Comparison of ENCODE assay signal across 9 cellular contexts in genomic region chr17:36485805-36486203, GRCh38. TPM values are rescaled to one million over a fixed set of nuclear protein-coding genes. Genes with fewer than 3 reads are reported as not detected.
DNase-seq lines count a peak whose midpoint lies in the region; ATAC-seq, FAIRE-seq and TF ChIP-seq lines count a peak whose summit lies in the region.
"Had no signal": no experiment of that assay in that cellular context is flagged by ENCODE, and none has a peak within 500 bp of the region (broad histone marks: within the 10 kb centered on the region; RNA-seq: fewer than 3 reads in every experiment).

No MANE protein-coding gene starts in this region.

- TF ChIP-seq EP300 in transverse colon (IDR thresholded peaks at IDR 0.05; ENCODE audit: low read depth) = no peak

- ATAC-seq in heart right ventricle (no peak), Right ventricle myocardium superior (ENCODE audit: poor library complexity) (no peak), mucosa of descending colon (no peak)

- H3K27me3 ChIP-seq in heart right ventricle (peaks cover 0 to 23% (median 17%) of the 10 kb centered on the region in 7 donors), transverse colon (peaks cover 11% of the 10 kb centered on the region)

- no peak for TF ChIP-seq CTCF in heart right ventricle (IDR thresholded peaks at IDR 0.05)
- TF ChIP-seq CTCF in kidney (IDR thresholded peaks at IDR 0.05; ENCODE audit: borderline replicate concordance, extremely low read depth, insufficient read depth) = no peak
- TF ChIP-seq CTCF in transverse colon (IDR thresholded peaks at IDR 0.05) = no peak
- TF ChIP-seq CTCF in mucosa of descending colon (IDR thresholded peaks at IDR 0.05) = no peak

- in situ Hi-C loops in transverse colon (cut with MboI; ENCODE audit: low pct_ligation_motif_present in 1 of 4, low pct_unique_long_range_greater_than_20kb in 1 of 4, low sequenced_read_pairs in 3 of 4) = loop anchor here in 2 of 4 donors (25.0 kb wide), 1 partner anchor 524 kb away; no protein-coding TSS in a partner anchor

- H3K36me3 ChIP-seq in heart right ventricle (peaks cover 0 to 11% (median 0%) of the 10 kb centered on the region in 9 donors), kidney (ENCODE audit: control insufficient read depth in 1 of 2, insufficient read depth in 2 of 2, low read length in 2 of 2) (no peaks in the 10 kb centered on the region), transverse colon (peaks cover 0 to under 1% (median 0%) of the 10 kb centered on the region in 4 donors), mucosa of descending colon (ENCODE audit: low read depth) (no peaks in the 10 kb centered on the region)

- H3K9ac ChIP-seq in kidney (ENCODE audit: low read length in 2 of 2) = peak overlapping the region in 1 of 2 donors; percentile 48

- no peaks in the 10 kb centered on the region for H3K9me3 Mint-ChIP-seq in activated T-helper 1 cell treated with anti-CD3 and anti-CD28 coated beads, Interleukin-12 subunit alpha, Interleukin-12 subunit beta, Interleukin-2, Interleukin-4 antibody, amounts not matched to agents 30 ng/mL and 10 ng/mL and 1 ng/mL, durations not matched to agents 14 hours and 24 hours and 36 hours

- H3K27ac Mint-ChIP-seq in activated T-helper 1 cell treated with anti-CD3 and anti-CD28 coated beads, Interleukin-12 subunit alpha, Interleukin-12 subunit beta, Interleukin-2, Interleukin-4 antibody, amounts not matched to agents 30 ng/mL and 10 ng/mL and 1 ng/mL, durations not matched to agents 14 hours and 24 hours and 36 hours = peak overlapping the region; percentile 99

- intact Hi-C loops in heart right ventricle (cut with DNase I) (loop anchor here in 3 of 10 donors (2.0 to 10.0 kb wide), 4 partner anchors 49 to 517 kb away; partner anchors contain the start of genes DHRS11 (in 1 of the 3), GGNBP2 (in 1 of the 3), MYO19 (in 1 of the 3) and PIGW (in 1 of the 3)), Right ventricle myocardium superior (cut with DNase I) (loop anchor here (10.0 kb wide), 1 partner anchor 59 kb away; the partner anchor contains the start of gene GGNBP2), kidney (cut with DNase I) (no loop called here), transverse colon (cut with DNase I; ENCODE audit: low total_unique reads) (no loop called here), mucosa of descending colon (cut with DNase I, micrococcal nuclease) (no loop called here)
- intact Hi-C loops in activated T-helper 1 cell treated with anti-CD3 and anti-CD28 coated beads, Interleukin-12 subunit alpha, Interleukin-12 subunit beta, Interleukin-2, Interleukin-4 antibody, amounts not matched to agents 30 ng/mL and 10 ng/mL and 1 ng/mL, durations not matched to agents 14 hours and 24 hours and 36 hours (cut with micrococcal nuclease) = loop anchor here (1.0 to 5.0 kb wide), 6 partner anchors 22 to 679 kb away; partner anchors contain the start of genes AATF, DHRS11, MYO19 and PIGW

- FAIRE-seq in kidney (lab: Jason Lieb, UNC) = no peak
- FAIRE-seq: GM18507 had no signal

- no peak for TF ChIP-seq POLR2A in transverse colon (IDR thresholded peaks at IDR 0.05)

- H3K4me3 ChIP-seq in heart right ventricle (peak overlapping the region; percentile 77 to 98 (median 89)), kidney (ENCODE audit: low read length in 2 of 2) (peak overlapping the region; percentile 90 to 96), transverse colon (peak overlapping the region; percentile 54 to 97 (median 94)), mucosa of descending colon (no peak overlapping the region)

- no peak for DNase-seq in heart right ventricle
- DNase-seq in Right ventricle myocardium superior = no peak
- DNase-seq in activated T-helper 1 cell treated with anti-CD3 and anti-CD28 coated beads, Interleukin-12 subunit alpha, Interleukin-12 subunit beta, Interleukin-2, Interleukin-4 antibody, amounts not matched to agents 30 ng/mL and 10 ng/mL and 1 ng/mL, durations not matched to agents 14 hours and 24 hours and 36 hours (ENCODE audit: low spot score) = no peak
- no peak for DNase-seq in kidney
- no peak for DNase-seq in transverse colon
- no peak for DNase-seq in mucosa of descending colon
- no peak for DNase-seq in NCI-H510A (lab: John Stamatoyannopoulos, UW)
- DNase-seq in NOMO-1 (lab: John Stamatoyannopoulos, UW; ENCODE audit: unreplicated experiment in 2 of 2) = no peak

- peaks cover 17 to 48% (median 33%) of the 10 kb centered on the region in 9 donors for H3K4me1 ChIP-seq in heart right ventricle
- H3K4me1 ChIP-seq in kidney (ENCODE audit: control insufficient read depth in 1 of 2, insufficient read depth in 1 of 2, low read depth in 1 of 2, low read length in 2 of 2) = peaks cover 8 to 15% of the 10 kb centered on the region in 2 donors
- peaks cover 11 to 36% (median 28%) of the 10 kb centered on the region in 4 donors for H3K4me1 ChIP-seq in transverse colon
- peaks cover 16% of the 10 kb centered on the region for H3K4me1 ChIP-seq in mucosa of descending colon (ENCODE audit: low read depth)

- peaks cover 17% of the 10 kb centered on the region for H3K27me3 Mint-ChIP-seq in activated T-helper 1 cell treated with anti-CD3 and anti-CD28 coated beads, Interleukin-12 subunit alpha, Interleukin-12 subunit beta, Interleukin-2, Interleukin-4 antibody, amounts not matched to agents 30 ng/mL and 10 ng/mL and 1 ng/mL, durations not matched to agents 14 hours and 24 hours and 36 hours (ENCODE audit: insufficient read depth)

- H3K27ac ChIP-seq in heart right ventricle (peak overlapping the region in 8 of 10 donors; percentile 73 to 89 (median 86)), kidney (ENCODE audit: low read depth in 2 of 2, low read length in 2 of 2) (no peak overlapping the region), transverse colon (peak overlapping the region; percentile 84 to 91 (median 88))

- H3K36me3 Mint-ChIP-seq in activated T-helper 1 cell treated with anti-CD3 and anti-CD28 coated beads, Interleukin-12 subunit alpha, Interleukin-12 subunit beta, Interleukin-2, Interleukin-4 antibody, amounts not matched to agents 30 ng/mL and 10 ng/mL and 1 ng/mL, durations not matched to agents 14 hours and 24 hours and 36 hours (ENCODE audit: low read depth) = peaks cover 17% of the 10 kb centered on the region

- 34 to 37% methylated on average over 10 of the region's 10 CpGs for WGBS in heart right ventricle, 2 donors
- WGBS in transverse colon (ENCODE audit: low coverage in 1 of 2), 2 donors = 0 to 49% methylated on average over 2 to 10 of the region's 10 CpGs

- peak overlapping the region; percentile 100 for H3K4me3 Mint-ChIP-seq in activated T-helper 1 cell treated with anti-CD3 and anti-CD28 coated beads, Interleukin-12 subunit alpha, Interleukin-12 subunit beta, Interleukin-2, Interleukin-4 antibody, amounts not matched to agents 30 ng/mL and 10 ng/mL and 1 ng/mL, durations not matched to agents 14 hours and 24 hours and 36 hours

- peaks cover 50% of the 10 kb centered on the region for H3K4me1 Mint-ChIP-seq in activated T-helper 1 cell treated with anti-CD3 and anti-CD28 coated beads, Interleukin-12 subunit alpha, Interleukin-12 subunit beta, Interleukin-2, Interleukin-4 antibody, amounts not matched to agents 30 ng/mL and 10 ng/mL and 1 ng/mL, durations not matched to agents 14 hours and 24 hours and 36 hours (ENCODE audit: low read depth)

- H3K9me3 ChIP-seq in heart right ventricle (peaks cover 0 to 5% (median 0%) of the 10 kb centered on the region in 11 donors), kidney (ENCODE audit: control insufficient read depth in 1 of 2, low read length in 2 of 2) (no peaks in the 10 kb centered on the region), transverse colon (no peaks in the 10 kb centered on the region), mucosa of descending colon (no peaks in the 10 kb centered on the region)

RNA-seq across cellular contexts. Expression of gene ZNHIT3, which starts 0.7 kb away (rescaled TPM):
- total RNA-seq in heart right ventricle (10 to 100 TPM; 17.1 to 27.0 (median 23.0) TPM), Right ventricle myocardium superior (20.0 TPM), kidney (25.4 TPM), transverse colon (10 to 100 TPM in 3 of 4 donors, 1 to 10 TPM in 1; 6.7 to 38.6 (median 27.2) TPM), mucosa of descending colon (10 to 100 TPM; 19.8 to 28.0 (median 21.2) TPM)
- polyA plus RNA-seq in heart right ventricle (10 to 100 TPM; 12.0 to 34.0 TPM), kidney (ENCODE audit: insufficient read depth, low read depth, low replicate concordance) (60.9 TPM)
- 46.2 and 50.5 TPM in 2 replicates for total RNA-seq in activated T-helper 1 cell treated with anti-CD3 and anti-CD28 coated beads, Interleukin-12 subunit alpha, Interleukin-12 subunit beta, Interleukin-2, Interleukin-4 antibody, amounts not matched to agents 30 ng/mL and 10 ng/mL and 1 ng/mL, durations not matched to agents 14 hours and 24 hours and 36 hours

RNA-seq across cellular contexts. Expression of gene MYO19, which starts 48.9 kb away (rescaled TPM):
- total RNA-seq in heart right ventricle = 10 to 100 TPM in 9 of 10 donors, 1 to 10 TPM in 1; 8.8 to 22.9 (median 13.9) TPM
- polyA plus RNA-seq in heart right ventricle = 10 to 100 TPM; 15.6 to 40.4 TPM
- 12.7 TPM for total RNA-seq in Right ventricle myocardium superior
- total RNA-seq in activated T-helper 1 cell treated with anti-CD3 and anti-CD28 coated beads, Interleukin-12 subunit alpha, Interleukin-12 subunit beta, Interleukin-2, Interleukin-4 antibody, amounts not matched to agents 30 ng/mL and 10 ng/mL and 1 ng/mL, durations not matched to agents 14 hours and 24 hours and 36 hours = 159 and 165 TPM in 2 replicates
- total RNA-seq in kidney = 74.7 TPM
- polyA plus RNA-seq in kidney (ENCODE audit: insufficient read depth, low read depth, low replicate concordance) = 28.9 TPM
- 100 to 1,000 TPM in 3 of 4 donors, 10 to 100 TPM in 1; 94.2 to 230 (median 159) TPM for total RNA-seq in transverse colon
- total RNA-seq in mucosa of descending colon = 100 to 1,000 TPM in 1 of 3 donors, 10 to 100 TPM in 2; 67.5 to 103 (median 93.4) TPM

RNA-seq across cellular contexts. Expression of gene PIGW, which starts 49.0 kb away (rescaled TPM):
- total RNA-seq in heart right ventricle = 10 to 100 TPM in 1 of 10 donors, 1 to 10 TPM in 9; 4.0 to 10.2 (median 6.5) TPM
- 1 to 10 TPM; 2.5 to 5.1 TPM for polyA plus RNA-seq in heart right ventricle
- 3.6 TPM for total RNA-seq in Right ventricle myocardium superior
- 29.4 and 30.8 TPM in 2 replicates for total RNA-seq in activated T-helper 1 cell treated with anti-CD3 and anti-CD28 coated beads, Interleukin-12 subunit alpha, Interleukin-12 subunit beta, Interleukin-2, Interleukin-4 antibody, amounts not matched to agents 30 ng/mL and 10 ng/mL and 1 ng/mL, durations not matched to agents 14 hours and 24 hours and 36 hours
- 11.1 TPM for total RNA-seq in kidney
- polyA plus RNA-seq in kidney (ENCODE audit: insufficient read depth, low read depth, low replicate concordance) = 4.7 TPM
- 1 to 10 TPM in 3 of 4 donors, not detected in 1; 2.6 to 4.6 (median 4.4) TPM for total RNA-seq in transverse colon
- total RNA-seq in mucosa of descending colon = 10 to 100 TPM in 1 of 3 donors, 1 to 10 TPM in 2; 4.6 to 10.2 (median 7.0) TPM

RNA-seq across cellular contexts. Expression of gene GGNBP2, which starts 58.9 kb away (rescaled TPM):
- total RNA-seq in heart right ventricle = 10 to 100 TPM; 35.6 to 51.2 (median 48.1) TPM
- polyA plus RNA-seq in heart right ventricle = 10 to 100 TPM; 25.9 to 41.3 TPM
- 36.6 TPM for total RNA-seq in Right ventricle myocardium superior
- total RNA-seq in activated T-helper 1 cell treated with anti-CD3 and anti-CD28 coated beads, Interleukin-12 subunit alpha, Interleukin-12 subunit beta, Interleukin-2, Interleukin-4 antibody, amounts not matched to agents 30 ng/mL and 10 ng/mL and 1 ng/mL, durations not matched to agents 14 hours and 24 hours and 36 hours = 77.1 and 80.9 TPM in 2 replicates
- total RNA-seq in kidney = 86.8 TPM
- 43.0 TPM for polyA plus RNA-seq in kidney (ENCODE audit: insufficient read depth, low read depth, low replicate concordance)
- total RNA-seq in transverse colon = 100 to 1,000 TPM in 2 of 4 donors, 10 to 100 TPM in 2; 48.6 to 128 (median 91.6) TPM
- 10 to 100 TPM; 80.4 to 93.4 (median 90.7) TPM for total RNA-seq in mucosa of descending colon

Comparison
In these comparisons a context has a peak if more than half of its experiments do, and no peak if none do; other contexts are left out.
1. H3K27ac ChIP-seq: peak in heart right ventricle (8 of 10) and transverse colon (4 of 4); none in kidney (0 of 2).
2. intact Hi-C loops: an anchor here in Right ventricle myocardium superior (10.0 kb wide) and activated T-helper 1 cell treated with anti-CD3 and anti-CD28 coated beads, Interleukin-12 subunit alpha, Interleukin-12 subunit beta, Interleukin-2, Interleukin-4 antibody, amounts not matched to agents 30 ng/mL and 10 ng/mL and 1 ng/mL, durations not matched to agents 14 hours and 24 hours and 36 hours (1.0 to 5.0 kb wide); none called in kidney, transverse colon and mucosa of descending colon.